In genomic region chr13:112724788-112725345, GRCh38 we compare ENCODE assay signal across 14 cellular contexts. TPM values are rescaled to one million over a fixed set of nuclear protein-coding genes. Genes with fewer than 3 reads are reported as not detected.
DNase-seq lines count a peak whose midpoint lies in the region; ATAC-seq, FAIRE-seq and TF ChIP-seq lines count a peak whose summit lies in the region.
"Had no signal": no experiment of that assay in that cellular context is flagged by ENCODE, and none has a peak within 500 bp of the region (broad histone marks: within the 10 kb centered on the region; RNA-seq: fewer than 3 reads in every experiment).

No MANE protein-coding gene starts in this region.

- peak overlapping the region; percentile 18; the same call in 1 of the 2 replicates for H2BK20ac ChIP-seq in IMR-90 (ENCODE audit: low read depth, low read length)
- H2BK20ac ChIP-seq in H1 (ENCODE audit: low read length): no peak overlapping the region

- H3K27ac ChIP-seq in DND-41 (ENCODE audit: low read length) (peak overlapping the region; percentile 18), IMR-90 (ENCODE audit: insufficient read depth, low read length) (no peak overlapping the region), H1 (ENCODE audit: low read depth, low read length) (no peak overlapping the region)
- H3K27ac ChIP-seq: epithelial cell of prostate had no signal

- H3K56ac ChIP-seq in IMR-90 (ENCODE audit: extremely low read depth, insufficient read depth, low read length) (no peak overlapping the region), H1 (replicated peaks; ENCODE audit: insufficient read length, low read depth, low read length) (no peak overlapping the region)

- peak overlapping the region; percentile 62 for H2AK9ac ChIP-seq in IMR-90 (replicated peaks; ENCODE audit: low read depth, low read length, poor library complexity)

- H3K23me2 ChIP-seq in H1 (ENCODE audit: low read depth, low read length): no peaks in the 10 kb centered on the region; the same call in 1 of the 2 replicates

- H3K79me1 ChIP-seq in IMR-90 (ENCODE audit: low read depth in 1 of 2, low read length in 2 of 2) (peaks cover 25 to 42% of the 10 kb centered on the region in 2 experiments), H1 (ENCODE audit: low read depth, low read length) (peaks cover 19% of the 10 kb centered on the region)

- TF ChIP-seq EP300 in H1 (IDR thresholded peaks at IDR 0.05; ENCODE audit: borderline replicate concordance in 1 of 2, low read depth in 2 of 2, low read length in 2 of 2): no peak

- H3K4me3 ChIP-seq in DND-41 (ENCODE audit: low read depth in 1 of 2, low read length in 2 of 2) (no peak overlapping the region), IMR-90 (ENCODE audit: insufficient read depth, low read depth, low read length) (no peak overlapping the region), H1 (ENCODE audit: extremely low read depth in 1 of 4, insufficient read depth in 2 of 4, low read depth in 3 of 4, low read length in 4 of 4) (no peak overlapping the region)
- H3K4me3 ChIP-seq: MG63 had no signal

- no peak overlapping the region for H2AFZ ChIP-seq in DND-41 (ENCODE audit: low read depth, low read length)
- H2AFZ ChIP-seq in IMR-90 (replicated peaks; ENCODE audit: low read length, poor library complexity): peak overlapping the region; percentile 47
- no peak overlapping the region for H2AFZ ChIP-seq in H1 (ENCODE audit: low read length)

- H4K91ac ChIP-seq in IMR-90 (ENCODE audit: insufficient read depth, low read depth, low read length) (peak overlapping the region; percentile 27), H1 (replicated peaks; ENCODE audit: insufficient read length, low read length) (peak overlapping the region; percentile 70)

- H2BK12ac ChIP-seq in H1 (ENCODE audit: low read depth, low read length): peak overlapping the region; percentile 97; the same call in 1 of the 2 replicates

- H3K4ac ChIP-seq in IMR-90 (ENCODE audit: low read depth, low read length): peak overlapping the region; percentile 72
- no peak overlapping the region for H3K4ac ChIP-seq in H1 (replicated peaks; ENCODE audit: insufficient read length, low read depth, low read length)

- POLR2A ChIA-PET in IMR-90 (lab: Charles Lee; ENCODE audit: unreplicated experiment): no interaction called here
- POLR2A ChIA-PET in H1 (lab: Charles Lee; ENCODE audit: partially characterized antibody): interaction anchor here (0.9 to 3.9 kb wide), 3 partner anchors 10 to 22 kb away, joined by 5 to 19 read pairs (median 7); no protein-coding TSS in a partner anchor

- H3K18ac ChIP-seq in IMR-90 (ENCODE audit: low read depth, low read length) (no peak overlapping the region; the same call in 1 of the 2 replicates), H1 (ENCODE audit: extremely low read depth, low read length) (peak overlapping the region; percentile 87)

- H3K4me1 ChIP-seq in DND-41 (ENCODE audit: insufficient read depth, low read length) (peaks cover 18% of the 10 kb centered on the region), IMR-90 (ENCODE audit: control insufficient read depth, insufficient read depth, low read length) (peaks cover 24% of the 10 kb centered on the region), H1 (replicated peaks in 1 of 4; ENCODE audit: control insufficient read depth in 3 of 4, insufficient read depth in 4 of 4, low read length in 3 of 4) (peaks cover 3 to 35% (median 21%) of the 10 kb centered on the region in 4 experiments)

- FAIRE-seq in H1 (lab: Jason Lieb, UNC): no peak

- ATAC-seq in DND-41 (ENCODE audit: insufficient read depth, low read depth) (no peak), IMR-90 (ENCODE audit: low read depth) (no peak), esophagus mucosa (no peak)

- in situ Hi-C loops in IMR-90 (cut with MboI; ENCODE audit: low sequenced_read_pairs): no loop called here

- peak overlapping the region in 1 of 2 experiments; percentile 16; a peak in 1 of 4 replicates for H4K8ac ChIP-seq in IMR-90 (ENCODE audit: low read depth in 2 of 2, low read length in 2 of 2)
- H4K8ac ChIP-seq in H1 (ENCODE audit: extremely low read depth, insufficient read depth, low read length): 0 out of 2 replicates have a peak overlapping the region, but pooled peaks have one; percentile 6

- TF ChIP-seq RAD21 in IMR-90 (IDR thresholded peaks at IDR 0.05; ENCODE audit: low read length) (no peak), H1 (IDR thresholded peaks at IDR 0.05 in 1 of 2, conservative IDR thresholded peaks at IDR 0.05 in 1 of 2; ENCODE audit: low read depth in 2 of 2, low read length in 2 of 2) (no peak)

- dilution Hi-C loops in IMR-90 (cut with HindIII; ENCODE audit: low sequenced_read_pairs, unreplicated experiment): no loop called here

- TF ChIP-seq CTCF in DND-41 (IDR thresholded peaks at IDR 0.05; ENCODE audit: borderline replicate concordance, extremely low read depth, low read length, poor library complexity, severe bottlenecking) (no peak), IMR-90 (conservative IDR thresholded peaks at IDR 0.05; ENCODE audit: low read depth, low read length) (no peak), H1 (IDR thresholded peaks at IDR 0.05; ENCODE audit: control extremely low read depth in 1 of 3, insufficient read depth in 1 of 3, low read depth in 1 of 3, low read length in 3 of 3) (no peak)

- H3K23ac ChIP-seq in IMR-90 (ENCODE audit: low read depth, low read length): no peak overlapping the region
- H3K23ac ChIP-seq in H1 (ENCODE audit: insufficient read length): no peak overlapping the region

- CTCF ChIA-PET in IMR-90 (lab: Yijun Ruan, JAX): interaction anchor here (1.0 kb wide), 1 partner anchor 12 kb away, joined by 3 read pairs; no protein-coding TSS in a partner anchor
- CTCF ChIA-PET in H1 (lab: Charles Lee; ENCODE audit: partially characterized antibody): interaction anchor here (0.6 to 2.1 kb wide), 4 partner anchors 11 to 52 kb away, joined by 3 to 13 read pairs (median 4); no protein-coding TSS in a partner anchor

- BruUV-seq in IMR-90 (replicated peaks; lab: Mats Ljungman, UMichigan): no TSS peak

- H2AK5ac ChIP-seq in IMR-90 (ENCODE audit: low read depth, low read length) (peak overlapping the region; percentile 88), H1 (ENCODE audit: low read depth, low read length) (peak overlapping the region; percentile 97; the same call in 1 of the 2 replicates)

- H3K79me2 ChIP-seq in DND-41 (ENCODE audit: insufficient read depth, low read length): peaks cover 83% of the 10 kb centered on the region
- H3K79me2 ChIP-seq in H1 (ENCODE audit: control insufficient read depth in 1 of 2, insufficient read depth in 2 of 2, low read length in 2 of 2): peaks cover 0 to 80% of the 10 kb centered on the region in 2 experiments; a peak in 2 of 4 replicates

- H3K36me3 ChIP-seq in DND-41 (ENCODE audit: insufficient read depth, low read length) (0 out of 2 replicates have a peak, but pooled peaks cover 10% of the 10 kb centered on the region), IMR-90 (ENCODE audit: control insufficient read depth, insufficient read depth, low read length) (no peaks in the 10 kb centered on the region), H1 (ENCODE audit: control insufficient read depth in 2 of 4, insufficient read depth in 4 of 4, low read length in 3 of 4) (no peaks in the 10 kb centered on the region)
- H3K36me3 ChIP-seq: MG63 had no signal

- no peaks in the 10 kb centered on the region for H3K9me3 ChIP-seq in DND-41 (ENCODE audit: insufficient read depth, low read length, severe bottlenecking)
- H3K9me3 ChIP-seq in IMR-90 (ENCODE audit: control insufficient read depth, insufficient read depth, low read length): no peaks in the 10 kb centered on the region
- H3K9me3 ChIP-seq in H1 (ENCODE audit: insufficient read depth in 2 of 2, low read depth in 1 of 2, low read length in 1 of 2): peaks cover 0 to 2% of the 10 kb centered on the region in 2 experiments; a peak in 1 of 4 replicates
- H3K9me3 ChIP-seq: MG63 had no signal

- DNase-seq in DND-41 (no peak), IMR-90 (no peak), H1 (ENCODE audit: low read depth in 1 of 2, low spot score in 2 of 2) (no peak), posterior vena cava (ENCODE audit: low spot score) (peak; percentile 69), superior temporal gyrus (ENCODE audit: extremely low spot score) (no peak)
- no peak for DNase-seq in stimulated activated CD4-positive, alpha-beta T cell treated with anti-CD3 and anti-CD28 coated beads, Interleukin-4, amount 100 ng/mL, for 1 hour
- DNase-seq: activated B cell treated with CpG ODN at 0.5 μM for 24 hours; CD8-positive, alpha-beta T cell; MG63; NCI-H2171; stimulated activated CD4-positive, alpha-beta T cell treated with anti-CD3 and anti-CD28 coated beads, Interleukin-4, amount 100 ng/mL, for 24 hours; stimulated activated naive CD4-positive, alpha-beta T cell treated with Interleukin-2 at 50 U/mL for 16 hours had no signal

- intact Hi-C loops in IMR-90 (cut with micrococcal nuclease): no loop called here
- intact Hi-C loops in posterior vena cava (cut with DNase I): no loop called here

- peaks cover 18% of the 10 kb centered on the region for H3K9me1 ChIP-seq in IMR-90 (ENCODE audit: insufficient read depth, low read length)

- H2BK120ac ChIP-seq in IMR-90 (ENCODE audit: low read depth, low read length) (no peak overlapping the region), H1 (replicated peaks; ENCODE audit: low read depth, low read length) (no peak overlapping the region)

- H4K5ac ChIP-seq in IMR-90 (ENCODE audit: low read depth, low read length) (no peak overlapping the region), H1 (ENCODE audit: insufficient read length, low read depth, low read length) (peak overlapping the region; percentile 34)

- H3K14ac ChIP-seq in IMR-90 (replicated peaks; ENCODE audit: low read depth, low read length) (peak overlapping the region; percentile 30; the same call in 1 of the 2 replicates), H1 (ENCODE audit: insufficient read length) (no peak overlapping the region)

- H3K27me3 ChIP-seq in DND-41 (ENCODE audit: insufficient read depth, low read length, poor library complexity): no peaks in the 10 kb centered on the region
- no peaks in the 10 kb centered on the region for H3K27me3 ChIP-seq in IMR-90 (ENCODE audit: control insufficient read depth, insufficient read depth, low read length)
- H3K27me3 ChIP-seq in H1 (replicated peaks in 1 of 4; ENCODE audit: control insufficient read depth in 3 of 4, extremely low read depth in 1 of 4, insufficient read depth in 3 of 4, low read length in 3 of 4): no peaks in the 10 kb centered on the region
- H3K27me3 ChIP-seq: MG63 had no signal

- H2BK5ac ChIP-seq in IMR-90 (ENCODE audit: low read depth, low read length, poor library complexity, severe bottlenecking) (peak overlapping the region; percentile 13), H1 (ENCODE audit: low read depth, low read length) (peak overlapping the region; percentile 88)

- TF ChIP-seq POLR2A in IMR-90 (IDR thresholded peaks at IDR 0.05; ENCODE audit: low read depth, low read length) (no peak), H1 (IDR thresholded peaks at IDR 0.05; ENCODE audit: control extremely low read depth in 1 of 2, low read depth in 2 of 2, low read length in 2 of 2) (no peak)

- peaks cover 82% of the 10 kb centered on the region for H4K20me1 ChIP-seq in DND-41 (ENCODE audit: insufficient read depth, low read length)
- peaks cover 14% of the 10 kb centered on the region; the same call in 1 of the 2 replicates for H4K20me1 ChIP-seq in IMR-90 (ENCODE audit: insufficient read depth, low read length)
- H4K20me1 ChIP-seq in H1 (replicated peaks in 1 of 2; ENCODE audit: control insufficient read depth in 1 of 2, insufficient read depth in 2 of 2, low read length in 2 of 2): peaks cover 0 to 2% of the 10 kb centered on the region in 2 experiments

- H3K9ac ChIP-seq in DND-41 (ENCODE audit: low read depth, low read length) (no peak overlapping the region), IMR-90 (ENCODE audit: low read depth, low read length) (no peak overlapping the region), H1 (replicated peaks in 1 of 4; ENCODE audit: extremely low read depth in 1 of 4, low read depth in 3 of 4, low read length in 3 of 4) (no peak overlapping the region)

- H3K4me2 ChIP-seq in DND-41 (ENCODE audit: insufficient read depth, low read length): no peak overlapping the region
- H3K4me2 ChIP-seq in IMR-90 (ENCODE audit: low read depth, low read length): no peak overlapping the region
- no peak overlapping the region for H3K4me2 ChIP-seq in H1 (ENCODE audit: insufficient read depth in 1 of 2, low read depth in 2 of 2, low read length in 2 of 2)

- peak overlapping the region; percentile 61; the same call in 1 of the 3 replicates for H2BK15ac ChIP-seq in IMR-90 (ENCODE audit: low read depth, low read length)
- 0 out of 2 replicates have a peak overlapping the region, but pooled peaks have one; percentile 25 for H2BK15ac ChIP-seq in H1 (ENCODE audit: low read length)

- 100% methylated on average over 1 of the region's 12 CpGs; no CpG with 5 or more reads in 1 of the 2 experiments for WGBS in IMR-90 (ENCODE audit: extremely low coverage in 2 of 2, insufficient read length in 1 of 2), 2 experiments
- 90% methylated on average over 12 of the region's 12 CpGs; no CpG with 5 or more reads in 1 of the 2 experiments for WGBS in H1 (ENCODE audit: extremely low coverage in 1 of 2, insufficient coverage in 1 of 2, insufficient read length in 1 of 2, insufficient replicate concordance in 2 of 2, low coverage in 1 of 2, low lambda C conversion rate in 2 of 2, missing lambda C conversion rate in 1 of 2), 2 experiments

RNA-seq across cellular contexts. Expression of gene ATP11A, which starts 35.0 kb away (rescaled TPM):
- 8.4 and 8.9 TPM in 2 replicates for total RNA-seq in IMR-90 (2012; rRNA removed)
- 11.4 and 12.0 TPM in 2 replicates for polyA plus RNA-seq in IMR-90 (2012; rRNA removed)
- polyA plus RNA-seq in IMR-90 (2012; cell fraction: cytosol; rRNA removed): 6.7 and 9.4 TPM in 2 replicates
- polyA plus RNA-seq in IMR-90 (2012; cell fraction: nucleus; rRNA removed; ENCODE audit: low replicate concordance): 23.7 and 37.4 TPM in 2 replicates
- 72.9 and 78.5 TPM in 2 replicates for total RNA-seq in H1 (2021; fragmentation: NEBNext Ultra II Directional; extraction: Animal tissue kit (Norgen Biotek cat#: 25700))
- polyA plus RNA-seq in H1 (2011; rRNA removed): 28.8 and 30.7 TPM in 2 replicates
- polyA plus RNA-seq in H1 (2011; cell fraction: cytosol; rRNA removed): 14.9 TPM
- polyA plus RNA-seq in H1 (2011; cell fraction: nucleus; rRNA removed): 83.2 TPM
- 31.1 to 42.5 TPM (median 35.7 TPM) in 4 replicates for polyA plus RNA-seq in H1 (2012, experiment 1 of 2)
- polyA plus RNA-seq in H1 (2012, experiment 2 of 2): 4.6 TPM
- polyA plus RNA-seq in H1 (2013, experiment 1 of 2): 30.6 TPM
- polyA plus RNA-seq in H1 (2013, experiment 2 of 2): 28.1 TPM
- 35.6 and 46.4 TPM in 2 replicates for polyA minus RNA-seq in H1 (2011; rRNA and poly(A)+ RNA removed)
- 49.0 TPM for polyA minus RNA-seq in H1 (2011; cell fraction: cytosol; rRNA and poly(A)+ RNA removed)
- 68.1 TPM for polyA minus RNA-seq in H1 (2011; cell fraction: nucleus; rRNA and poly(A)+ RNA removed)
- total RNA-seq in posterior vena cava: 10 to 100 TPM; 52.4 to 55.5 TPM
- total RNA-seq in esophagus mucosa: 16.7 TPM
